ENCODE assay signal across 1 cellular context in the genomic region with DNA sequence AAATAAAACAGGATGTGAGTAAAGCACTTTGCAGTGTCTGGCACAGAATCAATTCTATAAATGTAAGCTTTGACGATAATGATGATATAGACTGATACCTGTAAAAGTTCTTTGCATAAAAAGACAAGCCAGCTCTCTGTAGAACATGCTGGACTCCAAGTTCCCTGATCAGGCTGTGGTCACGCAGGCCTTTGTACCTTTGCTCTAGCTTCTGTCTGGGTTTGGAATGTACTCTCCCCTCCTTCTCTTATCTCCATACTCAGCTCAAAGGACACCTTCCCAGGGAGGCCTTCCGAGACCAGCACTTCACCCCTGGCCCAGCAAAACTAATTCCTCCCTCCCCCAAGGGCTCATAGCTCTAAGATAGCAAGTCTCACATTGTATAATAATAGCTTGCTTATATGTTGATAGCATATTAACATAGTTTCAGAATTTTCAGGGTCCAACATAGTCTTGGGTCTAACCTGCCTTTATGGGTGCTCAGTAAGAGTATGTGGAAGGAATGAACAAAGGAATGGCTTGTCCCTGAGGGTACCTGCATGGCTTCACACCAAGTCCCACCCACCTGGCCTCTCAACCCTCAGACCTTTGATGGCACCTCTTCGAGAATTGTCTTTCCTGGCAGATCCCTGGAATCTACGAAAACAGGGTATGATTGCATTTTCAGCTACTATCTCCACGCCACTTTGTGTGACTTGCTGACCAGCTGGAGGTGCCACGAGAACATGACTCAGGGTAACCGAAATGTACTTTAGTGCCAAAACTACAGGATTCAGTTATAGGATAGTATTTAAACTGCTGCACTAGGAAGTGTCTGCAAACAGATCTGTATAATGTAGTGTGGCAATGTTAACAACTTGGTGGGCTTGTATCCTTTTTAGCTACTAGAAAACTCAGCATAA.
A peak's percentile ranks its signal among the peaks of the same experiment; 100 is the strongest.
TF ChIP-seq lines count a peak whose summit lies in the region.

No MANE protein-coding gene starts in this region.

TF ChIP-seq in HepG2, 621 proteins besides CTCF, POLR2A, EP300 and RAD21 (continued from another document and continues in another):
- TF ChIP-seq, protein P1, sequence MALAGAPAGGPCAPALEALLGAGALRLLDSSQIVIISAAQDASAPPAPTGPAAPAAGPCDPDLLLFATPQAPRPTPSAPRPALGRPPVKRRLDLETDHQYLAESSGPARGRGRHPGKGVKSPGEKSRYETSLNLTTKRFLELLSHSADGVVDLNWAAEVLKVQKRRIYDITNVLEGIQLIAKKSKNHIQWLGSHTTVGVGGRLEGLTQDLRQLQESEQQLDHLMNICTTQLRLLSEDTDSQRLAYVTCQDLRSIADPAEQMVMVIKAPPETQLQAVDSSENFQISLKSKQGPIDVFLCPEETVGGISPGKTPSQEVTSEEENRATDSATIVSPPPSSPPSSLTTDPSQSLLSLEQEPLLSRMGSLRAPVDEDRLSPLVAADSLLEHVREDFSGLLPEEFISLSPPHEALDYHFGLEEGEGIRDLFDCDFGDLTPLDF (CRISPR knock-in tag; IDR thresholded peaks at IDR 0.05) = no peak
- TF ChIP-seq PRDM10 (CRISPR knock-in tag; IDR thresholded peaks at IDR 0.05; ENCODE audit: low read depth) (peak; percentile 89), ZNF264 (CRISPR knock-in tag; IDR thresholded peaks at IDR 0.05) (peak; percentile 25), RXRB (CRISPR knock-in tag; IDR thresholded peaks at IDR 0.05; ENCODE audit: borderline replicate concordance) (peak; percentile 97), ZNF652 (CRISPR knock-in tag; IDR thresholded peaks at IDR 0.05; ENCODE audit: borderline replicate concordance, low read depth) (peak; percentile 7; the same call in 1 of the 2 replicates), ZNF574 (CRISPR knock-in tag; IDR thresholded peaks at IDR 0.05) (peak; percentile 72), ZBTB7B (CRISPR knock-in tag; IDR thresholded peaks at IDR 0.05) (peak; percentile 80), FOXO1 (CRISPR knock-in tag; IDR thresholded peaks at IDR 0.05) (peak; percentile 78; the same call in 1 of the 2 replicates), ISX (CRISPR knock-in tag; conservative IDR thresholded peaks at IDR 0.05) (no peak), MBD4 (IDR thresholded peaks at IDR 0.05; ENCODE audit: borderline replicate concordance, low read length) (0 out of 2 replicates have a peak, but pooled peaks have one; percentile 53), HMG20B (CRISPR knock-in tag; conservative IDR thresholded peaks at IDR 0.05) (peak; percentile 63; the same call in 1 of the 2 replicates), THYN1 (CRISPR knock-in tag; IDR thresholded peaks at IDR 0.05; ENCODE audit: borderline replicate concordance, low read depth) (no peak), ZBTB3 (CRISPR knock-in tag; IDR thresholded peaks at IDR 0.05; ENCODE audit: borderline replicate concordance, low read depth) (0 out of 2 replicates have a peak, but pooled peaks have one; percentile 28), CEBPB (IDR thresholded peaks at IDR 0.05; ENCODE audit: borderline replicate concordance, low read depth, low read length) (no peak), PRMT3 (CRISPR knock-in tag; IDR thresholded peaks at IDR 0.05; ENCODE audit: borderline replicate concordance, low read depth) (0 out of 2 replicates have a peak, but pooled peaks have one; percentile 52), RFX1 (IDR thresholded peaks at IDR 0.05) (no peak), U2AF2 (IDR thresholded peaks at IDR 0.05; ENCODE audit: low read depth, low read length) (no peak), ZNF282 (IDR thresholded peaks at IDR 0.05; ENCODE audit: partially characterized antibody) (no peak), NFE2 (CRISPR knock-in tag; IDR thresholded peaks at IDR 0.05) (no peak), SRSF9 (IDR thresholded peaks at IDR 0.05; ENCODE audit: borderline replicate concordance, insufficient read depth, low read depth, low read length, poor library complexity, severe bottlenecking) (no peak), KDM5B (CRISPR knock-in tag; IDR thresholded peaks at IDR 0.05; ENCODE audit: borderline replicate concordance) (no peak), GABPB1 (CRISPR knock-in tag; IDR thresholded peaks at IDR 0.05) (peak; percentile 33; the same call in 1 of the 2 replicates), ZNF780A (CRISPR knock-in tag; IDR thresholded peaks at IDR 0.05) (no peak), FOXP1 (IDR thresholded peaks at IDR 0.05) (no peak), FOXP1 (CRISPR knock-in tag; IDR thresholded peaks at IDR 0.05) (peak; percentile 53; the same call in 1 of the 2 replicates), ZEB1 (IDR thresholded peaks at IDR 0.05; ENCODE audit: insufficient replicate concordance, low read depth) (peak; percentile 93)
- TF ChIP-seq, protein P2, sequence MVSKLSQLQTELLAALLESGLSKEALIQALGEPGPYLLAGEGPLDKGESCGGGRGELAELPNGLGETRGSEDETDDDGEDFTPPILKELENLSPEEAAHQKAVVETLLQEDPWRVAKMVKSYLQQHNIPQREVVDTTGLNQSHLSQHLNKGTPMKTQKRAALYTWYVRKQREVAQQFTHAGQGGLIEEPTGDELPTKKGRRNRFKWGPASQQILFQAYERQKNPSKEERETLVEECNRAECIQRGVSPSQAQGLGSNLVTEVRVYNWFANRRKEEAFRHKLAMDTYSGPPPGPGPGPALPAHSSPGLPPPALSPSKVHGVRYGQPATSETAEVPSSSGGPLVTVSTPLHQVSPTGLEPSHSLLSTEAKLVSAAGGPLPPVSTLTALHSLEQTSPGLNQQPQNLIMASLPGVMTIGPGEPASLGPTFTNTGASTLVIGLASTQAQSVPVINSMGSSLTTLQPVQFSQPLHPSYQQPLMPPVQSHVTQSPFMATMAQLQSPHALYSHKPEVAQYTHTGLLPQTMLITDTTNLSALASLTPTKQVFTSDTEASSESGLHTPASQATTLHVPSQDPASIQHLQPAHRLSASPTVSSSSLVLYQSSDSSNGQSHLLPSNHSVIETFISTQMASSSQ (IDR thresholded peaks at IDR 0.05; ENCODE audit: low read depth) = peak; percentile 39; the same call in 1 of the 2 replicates
- TF ChIP-seq, protein P2 (CRISPR knock-in tag; IDR thresholded peaks at IDR 0.05; ENCODE audit: borderline replicate concordance) = peak; percentile 46; the same call in 1 of the 2 replicates
- TF ChIP-seq, protein P3, sequence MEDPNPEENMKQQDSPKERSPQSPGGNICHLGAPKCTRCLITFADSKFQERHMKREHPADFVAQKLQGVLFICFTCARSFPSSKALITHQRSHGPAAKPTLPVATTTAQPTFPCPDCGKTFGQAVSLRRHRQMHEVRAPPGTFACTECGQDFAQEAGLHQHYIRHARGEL (CRISPR knock-in tag; IDR thresholded peaks at IDR 0.05) = no peak
- TF ChIP-seq, protein P4, sequence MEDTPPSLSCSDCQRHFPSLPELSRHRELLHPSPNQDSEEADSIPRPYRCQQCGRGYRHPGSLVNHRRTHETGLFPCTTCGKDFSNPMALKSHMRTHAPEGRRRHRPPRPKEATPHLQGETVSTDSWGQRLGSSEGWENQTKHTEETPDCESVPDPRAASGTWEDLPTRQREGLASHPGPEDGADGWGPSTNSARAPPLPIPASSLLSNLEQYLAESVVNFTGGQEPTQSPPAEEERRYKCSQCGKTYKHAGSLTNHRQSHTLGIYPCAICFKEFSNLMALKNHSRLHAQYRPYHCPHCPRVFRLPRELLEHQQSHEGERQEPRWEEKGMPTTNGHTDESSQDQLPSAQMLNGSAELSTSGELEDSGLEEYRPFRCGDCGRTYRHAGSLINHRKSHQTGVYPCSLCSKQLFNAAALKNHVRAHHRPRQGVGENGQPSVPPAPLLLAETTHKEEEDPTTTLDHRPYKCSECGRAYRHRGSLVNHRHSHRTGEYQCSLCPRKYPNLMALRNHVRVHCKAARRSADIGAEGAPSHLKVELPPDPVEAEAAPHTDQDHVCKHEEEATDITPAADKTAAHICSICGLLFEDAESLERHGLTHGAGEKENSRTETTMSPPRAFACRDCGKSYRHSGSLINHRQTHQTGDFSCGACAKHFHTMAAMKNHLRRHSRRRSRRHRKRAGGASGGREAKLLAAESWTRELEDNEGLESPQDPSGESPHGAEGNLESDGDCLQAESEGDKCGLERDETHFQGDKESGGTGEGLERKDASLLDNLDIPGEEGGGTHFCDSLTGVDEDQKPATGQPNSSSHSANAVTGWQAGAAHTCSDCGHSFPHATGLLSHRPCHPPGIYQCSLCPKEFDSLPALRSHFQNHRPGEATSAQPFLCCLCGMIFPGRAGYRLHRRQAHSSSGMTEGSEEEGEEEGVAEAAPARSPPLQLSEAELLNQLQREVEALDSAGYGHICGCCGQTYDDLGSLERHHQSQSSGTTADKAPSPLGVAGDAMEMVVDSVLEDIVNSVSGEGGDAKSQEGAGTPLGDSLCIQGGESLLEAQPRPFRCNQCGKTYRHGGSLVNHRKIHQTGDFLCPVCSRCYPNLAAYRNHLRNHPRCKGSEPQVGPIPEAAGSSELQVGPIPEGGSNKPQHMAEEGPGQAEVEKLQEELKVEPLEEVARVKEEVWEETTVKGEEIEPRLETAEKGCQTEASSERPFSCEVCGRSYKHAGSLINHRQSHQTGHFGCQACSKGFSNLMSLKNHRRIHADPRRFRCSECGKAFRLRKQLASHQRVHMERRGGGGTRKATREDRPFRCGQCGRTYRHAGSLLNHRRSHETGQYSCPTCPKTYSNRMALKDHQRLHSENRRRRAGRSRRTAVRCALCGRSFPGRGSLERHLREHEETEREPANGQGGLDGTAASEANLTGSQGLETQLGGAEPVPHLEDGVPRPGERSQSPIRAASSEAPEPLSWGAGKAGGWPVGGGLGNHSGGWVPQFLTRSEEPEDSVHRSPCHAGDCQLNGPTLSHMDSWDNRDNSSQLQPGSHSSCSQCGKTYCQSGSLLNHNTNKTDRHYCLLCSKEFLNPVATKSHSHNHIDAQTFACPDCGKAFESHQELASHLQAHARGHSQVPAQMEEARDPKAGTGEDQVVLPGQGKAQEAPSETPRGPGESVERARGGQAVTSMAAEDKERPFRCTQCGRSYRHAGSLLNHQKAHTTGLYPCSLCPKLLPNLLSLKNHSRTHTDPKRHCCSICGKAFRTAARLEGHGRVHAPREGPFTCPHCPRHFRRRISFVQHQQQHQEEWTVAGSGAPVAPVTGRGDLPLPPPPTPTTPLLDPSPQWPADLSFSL (CRISPR knock-in tag; IDR thresholded peaks at IDR 0.05) = no peak
- TF ChIP-seq, protein P5, sequence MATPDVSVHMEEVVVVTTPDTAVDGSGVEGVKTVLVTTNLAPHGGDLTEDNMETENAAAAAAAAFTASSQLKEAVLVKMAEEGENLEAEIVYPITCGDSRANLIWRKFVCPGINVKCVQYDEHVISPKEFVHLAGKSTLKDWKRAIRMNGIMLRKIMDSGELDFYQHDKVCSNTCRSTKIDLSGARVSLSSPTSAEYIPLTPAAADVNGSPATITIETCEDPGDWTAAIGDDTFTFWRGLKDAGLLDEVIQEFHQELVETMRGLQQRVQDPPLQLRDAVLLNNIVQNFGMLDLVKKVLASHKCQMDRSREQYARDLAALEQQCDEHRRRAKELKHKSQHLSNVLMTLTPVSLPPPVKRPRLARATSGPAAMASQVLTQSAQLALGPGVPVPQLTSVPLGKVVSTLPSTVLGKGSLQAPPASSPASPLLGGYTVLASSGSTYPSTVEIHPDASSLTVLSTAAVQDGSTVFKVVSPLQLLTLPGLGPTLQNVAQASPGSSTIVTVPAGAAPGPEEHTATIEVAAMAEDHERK (CRISPR knock-in tag; IDR thresholded peaks at IDR 0.05; ENCODE audit: low read depth) = no peak
